Comparison of ENCODE assay signal across 1 cellular context in the genomic region with DNA sequence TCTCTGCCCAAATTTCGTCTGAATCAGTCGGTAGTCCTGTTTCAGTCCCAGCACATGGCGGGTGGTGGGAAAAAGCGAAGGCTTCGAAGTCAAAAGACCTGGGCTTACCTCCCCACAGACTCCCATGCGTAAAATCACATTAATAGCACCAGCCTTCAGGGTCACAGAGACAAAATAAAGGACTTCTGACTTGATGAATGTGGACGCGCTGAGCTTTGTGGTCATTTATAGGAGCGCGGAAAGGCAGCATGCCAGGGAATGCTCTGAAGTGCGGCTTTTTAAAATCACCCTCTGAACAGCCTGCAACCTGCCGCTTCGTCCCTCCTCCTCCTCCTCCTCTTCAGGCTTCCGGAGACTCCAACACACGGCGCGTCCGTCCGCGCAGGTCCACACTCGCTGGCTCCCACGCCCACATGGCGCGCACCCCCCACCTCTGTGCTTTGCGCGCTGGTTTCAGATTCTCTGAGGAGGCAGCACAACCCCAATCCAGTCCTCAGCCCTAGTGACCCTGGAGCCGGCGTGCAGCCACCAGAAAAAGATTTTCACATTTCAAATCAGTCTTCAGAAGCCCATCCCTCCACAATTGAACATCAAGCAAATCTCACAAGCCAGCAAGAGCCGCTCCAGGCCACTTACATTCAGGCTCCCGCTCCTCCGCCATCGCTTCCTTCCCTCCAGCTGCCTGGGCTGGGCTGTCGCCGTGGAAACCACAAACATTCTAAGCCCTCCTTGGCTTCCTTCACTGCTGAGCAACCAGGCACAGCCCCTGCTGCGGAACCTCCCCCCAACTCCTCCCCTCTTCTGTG.
TF ChIP-seq lines count a peak whose summit lies in the region.

A gene (minus strand): TSS at position 680 of the 806 bp plus-strand sequence. CDS start 19 bp downstream, at position 661.

TF ChIP-seq in HEK293, 187 proteins besides CTCF, POLR2A, EP300 and RAD21 (continued from another document):
- TF ChIP-seq, protein P1, sequence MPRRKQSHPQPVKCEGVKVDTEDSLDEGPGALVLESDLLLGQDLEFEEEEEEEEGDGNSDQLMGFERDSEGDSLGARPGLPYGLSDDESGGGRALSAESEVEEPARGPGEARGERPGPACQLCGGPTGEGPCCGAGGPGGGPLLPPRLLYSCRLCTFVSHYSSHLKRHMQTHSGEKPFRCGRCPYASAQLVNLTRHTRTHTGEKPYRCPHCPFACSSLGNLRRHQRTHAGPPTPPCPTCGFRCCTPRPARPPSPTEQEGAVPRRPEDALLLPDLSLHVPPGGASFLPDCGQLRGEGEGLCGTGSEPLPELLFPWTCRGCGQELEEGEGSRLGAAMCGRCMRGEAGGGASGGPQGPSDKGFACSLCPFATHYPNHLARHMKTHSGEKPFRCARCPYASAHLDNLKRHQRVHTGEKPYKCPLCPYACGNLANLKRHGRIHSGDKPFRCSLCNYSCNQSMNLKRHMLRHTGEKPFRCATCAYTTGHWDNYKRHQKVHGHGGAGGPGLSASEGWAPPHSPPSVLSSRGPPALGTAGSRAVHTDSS (tag by site-specific recombination; IDR thresholded peaks at IDR 0.05) = peak; percentile 68
- TF ChIP-seq, protein P2, sequence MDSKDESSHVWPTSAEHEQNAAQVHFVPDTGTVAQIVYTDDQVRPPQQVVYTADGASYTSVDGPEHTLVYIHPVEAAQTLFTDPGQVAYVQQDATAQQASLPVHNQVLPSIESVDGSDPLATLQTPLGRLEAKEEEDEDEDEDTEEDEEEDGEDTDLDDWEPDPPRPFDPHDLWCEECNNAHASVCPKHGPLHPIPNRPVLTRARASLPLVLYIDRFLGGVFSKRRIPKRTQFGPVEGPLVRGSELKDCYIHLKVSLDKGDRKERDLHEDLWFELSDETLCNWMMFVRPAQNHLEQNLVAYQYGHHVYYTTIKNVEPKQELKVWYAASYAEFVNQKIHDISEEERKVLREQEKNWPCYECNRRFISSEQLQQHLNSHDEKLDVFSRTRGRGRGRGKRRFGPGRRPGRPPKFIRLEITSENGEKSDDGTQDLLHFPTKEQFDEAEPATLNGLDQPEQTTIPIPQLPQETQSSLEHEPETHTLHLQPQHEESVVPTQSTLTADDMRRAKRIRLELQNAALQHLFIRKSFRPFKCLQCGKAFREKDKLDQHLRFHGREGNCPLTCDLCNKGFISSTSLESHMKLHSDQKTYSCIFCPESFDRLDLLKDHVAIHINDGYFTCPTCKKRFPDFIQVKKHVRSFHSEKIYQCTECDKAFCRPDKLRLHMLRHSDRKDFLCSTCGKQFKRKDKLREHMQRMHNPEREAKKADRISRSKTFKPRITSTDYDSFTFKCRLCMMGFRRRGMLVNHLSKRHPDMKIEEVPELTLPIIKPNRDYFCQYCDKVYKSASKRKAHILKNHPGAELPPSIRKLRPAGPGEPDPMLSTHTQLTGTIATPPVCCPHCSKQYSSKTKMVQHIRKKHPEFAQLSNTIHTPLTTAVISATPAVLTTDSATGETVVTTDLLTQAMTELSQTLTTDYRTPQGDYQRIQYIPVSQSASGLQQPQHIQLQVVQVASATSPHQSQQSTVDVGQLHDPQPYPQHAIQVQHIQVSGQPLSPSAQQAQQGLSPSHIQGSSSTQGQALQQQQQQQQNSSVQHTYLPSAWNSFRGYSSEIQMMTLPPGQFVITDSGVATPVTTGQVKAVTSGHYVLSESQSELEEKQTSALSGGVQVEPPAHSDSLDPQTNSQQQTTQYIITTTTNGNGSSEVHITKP (tag by site-specific recombination; IDR thresholded peaks at IDR 0.05) = peak; percentile 14; the same call in 1 of the 2 replicates
- TF ChIP-seq ZNF10 (tag by site-specific recombination; IDR thresholded peaks at IDR 0.05) (peak; percentile 95), ZEB2 (tag by site-specific recombination; IDR thresholded peaks at IDR 0.05) (0 out of 2 replicates have a peak, but pooled peaks have one; percentile 40), ZNF114 (tag by site-specific recombination; IDR thresholded peaks at IDR 0.05) (no peak), SP2 (tag by site-specific recombination; IDR thresholded peaks at IDR 0.05) (peak; percentile 50), ZNF404 (tag by site-specific recombination; IDR thresholded peaks at IDR 0.05) (no peak), ZNF843 (tag by site-specific recombination; IDR thresholded peaks at IDR 0.05) (no peak), BCL11A (tag by site-specific recombination; IDR thresholded peaks at IDR 0.05; ENCODE audit: low read depth) (no peak), YY2 (tag by site-specific recombination; IDR thresholded peaks at IDR 0.05) (0 out of 2 replicates have a peak, but pooled peaks have one; percentile 18), OSR2 (tag by site-specific recombination; IDR thresholded peaks at IDR 0.05) (no peak), ZNF561 (tag by site-specific recombination; IDR thresholded peaks at IDR 0.05; ENCODE audit: borderline replicate concordance) (peak; percentile 50), ZNF610 (tag by site-specific recombination; IDR thresholded peaks at IDR 0.05; ENCODE audit: borderline replicate concordance) (peak; percentile 48; the same call in 1 of the 2 replicates), ZBTB8A (tag by site-specific recombination; IDR thresholded peaks at IDR 0.05) (peak; percentile 47; the same call in 1 of the 2 replicates), ZNF600 (tag by site-specific recombination; IDR thresholded peaks at IDR 0.05) (peak; percentile 93), ZBTB17 (tag by site-specific recombination; IDR thresholded peaks at IDR 0.05) (peak; percentile 83; the same call in 1 of the 2 replicates), ZNF423 (tag by site-specific recombination; IDR thresholded peaks at IDR 0.05) (no peak), ZNF223 (tag by site-specific recombination; IDR thresholded peaks at IDR 0.05) (no peak), KLF9 (tag by site-specific recombination; IDR thresholded peaks at IDR 0.05; ENCODE audit: low read depth) (peak; percentile 74)
- TF ChIP-seq, protein P3, sequence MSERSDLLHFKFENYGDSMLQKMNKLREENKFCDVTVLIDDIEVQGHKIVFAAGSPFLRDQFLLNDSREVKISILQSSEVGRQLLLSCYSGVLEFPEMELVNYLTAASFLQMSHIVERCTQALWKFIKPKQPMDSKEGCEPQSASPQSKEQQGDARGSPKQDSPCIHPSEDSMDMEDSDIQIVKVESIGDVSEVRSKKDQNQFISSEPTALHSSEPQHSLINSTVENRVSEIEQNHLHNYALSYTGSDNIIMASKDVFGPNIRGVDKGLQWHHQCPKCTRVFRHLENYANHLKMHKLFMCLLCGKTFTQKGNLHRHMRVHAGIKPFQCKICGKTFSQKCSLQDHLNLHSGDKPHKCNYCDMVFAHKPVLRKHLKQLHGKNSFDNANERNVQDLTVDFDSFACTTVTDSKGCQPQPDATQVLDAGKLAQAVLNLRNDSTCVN (tag by site-specific recombination; optimal IDR thresholded peaks at IDR 0.05) = peak; percentile 74
- TF ChIP-seq, protein P4, sequence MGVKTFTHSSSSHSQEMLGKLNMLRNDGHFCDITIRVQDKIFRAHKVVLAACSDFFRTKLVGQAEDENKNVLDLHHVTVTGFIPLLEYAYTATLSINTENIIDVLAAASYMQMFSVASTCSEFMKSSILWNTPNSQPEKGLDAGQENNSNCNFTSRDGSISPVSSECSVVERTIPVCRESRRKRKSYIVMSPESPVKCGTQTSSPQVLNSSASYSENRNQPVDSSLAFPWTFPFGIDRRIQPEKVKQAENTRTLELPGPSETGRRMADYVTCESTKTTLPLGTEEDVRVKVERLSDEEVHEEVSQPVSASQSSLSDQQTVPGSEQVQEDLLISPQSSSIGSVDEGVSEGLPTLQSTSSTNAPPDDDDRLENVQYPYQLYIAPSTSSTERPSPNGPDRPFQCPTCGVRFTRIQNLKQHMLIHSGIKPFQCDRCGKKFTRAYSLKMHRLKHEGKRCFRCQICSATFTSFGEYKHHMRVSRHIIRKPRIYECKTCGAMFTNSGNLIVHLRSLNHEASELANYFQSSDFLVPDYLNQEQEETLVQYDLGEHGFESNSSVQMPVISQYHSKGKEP (tag by site-specific recombination; IDR thresholded peaks at IDR 0.05) = no peak
- TF ChIP-seq, protein P5, sequence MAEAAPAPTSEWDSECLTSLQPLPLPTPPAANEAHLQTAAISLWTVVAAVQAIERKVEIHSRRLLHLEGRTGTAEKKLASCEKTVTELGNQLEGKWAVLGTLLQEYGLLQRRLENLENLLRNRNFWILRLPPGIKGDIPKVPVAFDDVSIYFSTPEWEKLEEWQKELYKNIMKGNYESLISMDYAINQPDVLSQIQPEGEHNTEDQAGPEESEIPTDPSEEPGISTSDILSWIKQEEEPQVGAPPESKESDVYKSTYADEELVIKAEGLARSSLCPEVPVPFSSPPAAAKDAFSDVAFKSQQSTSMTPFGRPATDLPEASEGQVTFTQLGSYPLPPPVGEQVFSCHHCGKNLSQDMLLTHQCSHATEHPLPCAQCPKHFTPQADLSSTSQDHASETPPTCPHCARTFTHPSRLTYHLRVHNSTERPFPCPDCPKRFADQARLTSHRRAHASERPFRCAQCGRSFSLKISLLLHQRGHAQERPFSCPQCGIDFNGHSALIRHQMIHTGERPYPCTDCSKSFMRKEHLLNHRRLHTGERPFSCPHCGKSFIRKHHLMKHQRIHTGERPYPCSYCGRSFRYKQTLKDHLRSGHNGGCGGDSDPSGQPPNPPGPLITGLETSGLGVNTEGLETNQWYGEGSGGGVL (tag by site-specific recombination; IDR thresholded peaks at IDR 0.05) = peak; percentile 59
- TF ChIP-seq, protein P6, sequence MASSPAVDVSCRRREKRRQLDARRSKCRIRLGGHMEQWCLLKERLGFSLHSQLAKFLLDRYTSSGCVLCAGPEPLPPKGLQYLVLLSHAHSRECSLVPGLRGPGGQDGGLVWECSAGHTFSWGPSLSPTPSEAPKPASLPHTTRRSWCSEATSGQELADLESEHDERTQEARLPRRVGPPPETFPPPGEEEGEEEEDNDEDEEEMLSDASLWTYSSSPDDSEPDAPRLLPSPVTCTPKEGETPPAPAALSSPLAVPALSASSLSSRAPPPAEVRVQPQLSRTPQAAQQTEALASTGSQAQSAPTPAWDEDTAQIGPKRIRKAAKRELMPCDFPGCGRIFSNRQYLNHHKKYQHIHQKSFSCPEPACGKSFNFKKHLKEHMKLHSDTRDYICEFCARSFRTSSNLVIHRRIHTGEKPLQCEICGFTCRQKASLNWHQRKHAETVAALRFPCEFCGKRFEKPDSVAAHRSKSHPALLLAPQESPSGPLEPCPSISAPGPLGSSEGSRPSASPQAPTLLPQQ (tag by site-specific recombination; IDR thresholded peaks at IDR 0.05) = peak; percentile 49; the same call in 1 of the 2 replicates
- TF ChIP-seq, protein P7, sequence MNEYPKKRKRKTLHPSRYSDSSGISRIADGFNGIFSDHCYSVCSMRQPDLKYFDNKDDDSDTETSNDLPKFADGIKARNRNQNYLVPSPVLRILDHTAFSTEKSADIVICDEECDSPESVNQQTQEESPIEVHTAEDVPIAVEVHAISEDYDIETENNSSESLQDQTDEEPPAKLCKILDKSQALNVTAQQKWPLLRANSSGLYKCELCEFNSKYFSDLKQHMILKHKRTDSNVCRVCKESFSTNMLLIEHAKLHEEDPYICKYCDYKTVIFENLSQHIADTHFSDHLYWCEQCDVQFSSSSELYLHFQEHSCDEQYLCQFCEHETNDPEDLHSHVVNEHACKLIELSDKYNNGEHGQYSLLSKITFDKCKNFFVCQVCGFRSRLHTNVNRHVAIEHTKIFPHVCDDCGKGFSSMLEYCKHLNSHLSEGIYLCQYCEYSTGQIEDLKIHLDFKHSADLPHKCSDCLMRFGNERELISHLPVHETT (tag by site-specific recombination; IDR thresholded peaks at IDR 0.05) = no peak
- TF ChIP-seq, protein P8, sequence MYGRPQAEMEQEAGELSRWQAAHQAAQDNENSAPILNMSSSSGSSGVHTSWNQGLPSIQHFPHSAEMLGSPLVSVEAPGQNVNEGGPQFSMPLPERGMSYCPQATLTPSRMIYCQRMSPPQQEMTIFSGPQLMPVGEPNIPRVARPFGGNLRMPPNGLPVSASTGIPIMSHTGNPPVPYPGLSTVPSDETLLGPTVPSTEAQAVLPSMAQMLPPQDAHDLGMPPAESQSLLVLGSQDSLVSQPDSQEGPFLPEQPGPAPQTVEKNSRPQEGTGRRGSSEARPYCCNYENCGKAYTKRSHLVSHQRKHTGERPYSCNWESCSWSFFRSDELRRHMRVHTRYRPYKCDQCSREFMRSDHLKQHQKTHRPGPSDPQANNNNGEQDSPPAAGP (tag by site-specific recombination; IDR thresholded peaks at IDR 0.05) = no peak
- TF ChIP-seq, protein P9, sequence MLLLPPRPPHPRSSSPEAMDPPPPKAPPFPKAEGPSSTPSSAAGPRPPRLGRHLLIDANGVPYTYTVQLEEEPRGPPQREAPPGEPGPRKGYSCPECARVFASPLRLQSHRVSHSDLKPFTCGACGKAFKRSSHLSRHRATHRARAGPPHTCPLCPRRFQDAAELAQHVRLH (tag by site-specific recombination; IDR thresholded peaks at IDR 0.05) = no peak
- TF ChIP-seq, protein P10, sequence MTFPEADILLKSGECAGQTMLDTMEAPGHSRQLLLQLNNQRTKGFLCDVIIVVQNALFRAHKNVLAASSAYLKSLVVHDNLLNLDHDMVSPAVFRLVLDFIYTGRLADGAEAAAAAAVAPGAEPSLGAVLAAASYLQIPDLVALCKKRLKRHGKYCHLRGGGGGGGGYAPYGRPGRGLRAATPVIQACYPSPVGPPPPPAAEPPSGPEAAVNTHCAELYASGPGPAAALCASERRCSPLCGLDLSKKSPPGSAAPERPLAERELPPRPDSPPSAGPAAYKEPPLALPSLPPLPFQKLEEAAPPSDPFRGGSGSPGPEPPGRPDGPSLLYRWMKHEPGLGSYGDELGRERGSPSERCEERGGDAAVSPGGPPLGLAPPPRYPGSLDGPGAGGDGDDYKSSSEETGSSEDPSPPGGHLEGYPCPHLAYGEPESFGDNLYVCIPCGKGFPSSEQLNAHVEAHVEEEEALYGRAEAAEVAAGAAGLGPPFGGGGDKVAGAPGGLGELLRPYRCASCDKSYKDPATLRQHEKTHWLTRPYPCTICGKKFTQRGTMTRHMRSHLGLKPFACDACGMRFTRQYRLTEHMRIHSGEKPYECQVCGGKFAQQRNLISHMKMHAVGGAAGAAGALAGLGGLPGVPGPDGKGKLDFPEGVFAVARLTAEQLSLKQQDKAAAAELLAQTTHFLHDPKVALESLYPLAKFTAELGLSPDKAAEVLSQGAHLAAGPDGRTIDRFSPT (tag by site-specific recombination; IDR thresholded peaks at IDR 0.05) = no peak
- TF ChIP-seq, protein P11, sequence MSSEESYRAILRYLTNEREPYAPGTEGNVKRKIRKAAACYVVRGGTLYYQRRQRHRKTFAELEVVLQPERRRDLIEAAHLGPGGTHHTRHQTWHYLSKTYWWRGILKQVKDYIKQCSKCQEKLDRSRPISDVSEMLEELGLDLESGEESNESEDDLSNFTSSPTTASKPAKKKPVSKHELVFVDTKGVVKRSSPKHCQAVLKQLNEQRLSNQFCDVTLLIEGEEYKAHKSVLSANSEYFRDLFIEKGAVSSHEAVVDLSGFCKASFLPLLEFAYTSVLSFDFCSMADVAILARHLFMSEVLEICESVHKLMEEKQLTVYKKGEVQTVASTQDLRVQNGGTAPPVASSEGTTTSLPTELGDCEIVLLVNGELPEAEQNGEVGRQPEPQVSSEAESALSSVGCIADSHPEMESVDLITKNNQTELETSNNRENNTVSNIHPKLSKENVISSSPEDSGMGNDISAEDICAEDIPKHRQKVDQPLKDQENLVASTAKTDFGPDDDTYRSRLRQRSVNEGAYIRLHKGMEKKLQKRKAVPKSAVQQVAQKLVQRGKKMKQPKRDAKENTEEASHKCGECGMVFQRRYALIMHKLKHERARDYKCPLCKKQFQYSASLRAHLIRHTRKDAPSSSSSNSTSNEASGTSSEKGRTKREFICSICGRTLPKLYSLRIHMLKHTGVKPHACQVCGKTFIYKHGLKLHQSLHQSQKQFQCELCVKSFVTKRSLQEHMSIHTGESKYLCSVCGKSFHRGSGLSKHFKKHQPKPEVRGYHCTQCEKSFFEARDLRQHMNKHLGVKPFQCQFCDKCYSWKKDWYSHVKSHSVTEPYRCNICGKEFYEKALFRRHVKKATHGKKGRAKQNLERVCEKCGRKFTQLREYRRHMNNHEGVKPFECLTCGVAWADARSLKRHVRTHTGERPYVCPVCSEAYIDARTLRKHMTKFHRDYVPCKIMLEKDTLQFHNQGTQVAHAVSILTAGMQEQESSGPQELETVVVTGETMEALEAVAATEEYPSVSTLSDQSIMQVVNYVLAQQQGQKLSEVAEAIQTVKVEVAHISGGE (tag by site-specific recombination; conservative IDR thresholded peaks at IDR 0.05; ENCODE audit: low read depth) = peak; percentile 38; the same call in 1 of the 2 replicates
